ENCODE assay signal across 7 cellular contexts in the genomic region with DNA sequence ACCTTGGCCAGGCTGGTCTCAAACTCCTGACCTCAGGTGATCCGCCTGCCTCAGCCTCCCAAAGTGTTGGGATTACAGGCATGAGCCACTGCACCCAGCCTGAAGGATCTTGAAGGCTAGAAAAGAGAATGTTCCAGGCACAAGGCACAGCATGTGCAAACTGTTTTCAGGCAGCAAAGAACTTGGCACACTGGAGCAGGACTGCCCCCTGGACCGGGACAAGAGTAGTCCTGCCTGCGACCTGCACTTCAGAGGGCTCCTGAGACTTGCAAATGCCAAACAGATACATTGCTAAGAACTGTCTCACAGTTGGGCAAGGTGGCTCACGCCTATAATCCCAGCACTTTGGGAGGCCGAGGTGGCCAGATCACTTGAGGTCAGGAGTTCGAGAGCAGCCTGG. TPM values are rescaled to one million over a fixed set of nuclear protein-coding genes. Genes with fewer than 3 reads are reported as not detected.
"Had no signal": no experiment of that assay in that cellular context is flagged by ENCODE, and none has a peak within 500 bp of the region (broad histone marks: within the 10 kb centered on the region; RNA-seq: fewer than 3 reads in every experiment).

No MANE protein-coding gene starts in this region.

RNA-seq across cellular contexts. Expression of gene TULP1, which starts 3.2 kb away (rescaled TPM):
- total RNA-seq: IMR-90, M059J, NCI-H460, PC-9, SK-MEL-5, T-cell had no signal
- polyA plus RNA-seq: IMR-90, SK-N-SH had no signal
